In the genomic region with DNA sequence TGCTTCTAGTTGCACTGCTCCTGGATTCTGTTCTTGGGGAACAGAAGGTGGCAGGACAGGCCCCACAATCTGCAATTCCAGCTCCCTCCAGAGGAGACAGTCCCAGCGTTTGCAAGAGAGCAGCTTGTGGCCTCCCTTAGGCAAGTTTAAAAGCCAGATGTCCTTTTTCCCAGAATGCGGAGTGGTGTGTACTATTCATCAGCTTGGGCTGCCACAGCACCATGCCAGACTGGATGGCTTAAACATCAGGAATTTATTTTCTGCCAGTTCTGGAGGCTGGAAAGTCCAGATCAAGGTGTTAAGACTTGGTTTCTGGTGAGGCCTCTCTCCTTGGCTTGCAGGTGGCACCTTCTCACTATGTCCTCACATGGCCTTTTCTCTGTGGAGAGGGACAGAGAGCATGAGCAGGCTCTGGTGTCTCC, we compare ENCODE assay signal across 9 cellular contexts. TPM values are rescaled to one million over a fixed set of nuclear protein-coding genes. Genes with fewer than 3 reads are reported as not detected.
DNase-seq lines count a peak whose midpoint lies in the region; ATAC-seq, FAIRE-seq and TF ChIP-seq lines count a peak whose summit lies in the region.
"Had no signal": no experiment of that assay in that cellular context is flagged by ENCODE, and none has a peak within 500 bp of the region (broad histone marks: within the 10 kb centered on the region; RNA-seq: fewer than 3 reads in every experiment).

No MANE protein-coding gene starts in this region.

- no peak for DNase-seq in activated CD8-positive, alpha-beta memory T cell treated with anti-CD3 and anti-CD28 coated beads, Interleukin-2, amount 10 ng/mL, durations not matched to agents 7 days and 5 days
- DNase-seq in activated CD8-positive, alpha-beta memory T cell treated with anti-CD3 and anti-CD28 coated beads for 24 hours: no peak
- DNase-seq in NCI-H2171 (lab: John Stamatoyannopoulos, UW): peak; percentile 64
- DNase-seq in bronchial epithelial cell (ENCODE audit: low read depth): peak; percentile 53
- DNase-seq in retina: peak; percentile 47
- no peak for DNase-seq in NCI-H226
- DNase-seq in testis: no peak

- no peak for ATAC-seq in activated CD8-positive, alpha-beta memory T cell treated with anti-CD3 and anti-CD28 coated beads, Interleukin-2, amount 10 ng/mL, durations not matched to agents 7 days and 5 days
- ATAC-seq in GM18861 (IDR thresholded peaks at IDR 0.05; ENCODE audit: unreplicated experiment): no peak

- H3K4me1 Mint-ChIP-seq in activated CD8-positive, alpha-beta memory T cell treated with anti-CD3 and anti-CD28 coated beads, Interleukin-2, amount 10 ng/mL, durations not matched to agents 7 days and 5 days: peaks cover 75% of the 10 kb centered on the region

- no peak overlapping the region for H3K27ac ChIP-seq in testis

- FAIRE-seq in bronchial epithelial cell (lab: Jason Lieb, UNC): no peak

- no peak for TF ChIP-seq POLR2A in testis (IDR thresholded peaks at IDR 0.05)

- no peak overlapping the region for H3K4me3 ChIP-seq in bronchial epithelial cell (ENCODE audit: low read depth, low read length)
- H3K4me3 ChIP-seq in testis: no peak overlapping the region

- peaks cover 21% of the 10 kb centered on the region for H3K36me3 Mint-ChIP-seq in activated CD8-positive, alpha-beta memory T cell treated with anti-CD3 and anti-CD28 coated beads, Interleukin-2, amount 10 ng/mL, durations not matched to agents 7 days and 5 days

- H3K36me3 ChIP-seq in bronchial epithelial cell (ENCODE audit: control insufficient read depth, insufficient read depth, low read length) (no peaks in the 10 kb centered on the region), testis (ENCODE audit: low read depth, missing control alignments) (no peaks in the 10 kb centered on the region)

- no peaks in the 10 kb centered on the region for H3K27me3 Mint-ChIP-seq in activated CD8-positive, alpha-beta memory T cell treated with anti-CD3 and anti-CD28 coated beads, Interleukin-2, amount 10 ng/mL, durations not matched to agents 7 days and 5 days

- H3K9me3 ChIP-seq in testis: no peaks in the 10 kb centered on the region

- peaks cover 10% of the 10 kb centered on the region for H3K4me1 ChIP-seq in testis

- H3K9me3 Mint-ChIP-seq in activated CD8-positive, alpha-beta memory T cell treated with anti-CD3 and anti-CD28 coated beads, Interleukin-2, amount 10 ng/mL, durations not matched to agents 7 days and 5 days (ENCODE audit: low read depth): no peaks in the 10 kb centered on the region

- CTCF ChIA-PET in activated CD8-positive, alpha-beta memory T cell treated with anti-CD3 and anti-CD28 coated beads, Interleukin-2, amount 10 ng/mL, durations not matched to agents 7 days and 5 days (lab: Charles Lee): interaction anchor here (0.5 to 1.1 kb wide), 2 partner anchors 10 to 26 kb away, joined by 3 to 4 read pairs; no protein-coding TSS in a partner anchor

- peak; percentile 65 for TF ChIP-seq CTCF in bronchial epithelial cell (IDR thresholded peaks at IDR 0.05; ENCODE audit: insufficient read depth, low read length, severe bottlenecking)
- TF ChIP-seq CTCF in testis (IDR thresholded peaks at IDR 0.05): peak in 1 of 3 experiments; percentile 47

- peak overlapping the region; percentile 65 for H3K27ac Mint-ChIP-seq in activated CD8-positive, alpha-beta memory T cell treated with anti-CD3 and anti-CD28 coated beads, Interleukin-2, amount 10 ng/mL, durations not matched to agents 7 days and 5 days

- intact Hi-C loops in testis (cut with DNase I; ENCODE audit: low total_unique reads): no loop called here

- no peak overlapping the region for H3K4me3 Mint-ChIP-seq in activated CD8-positive, alpha-beta memory T cell treated with anti-CD3 and anti-CD28 coated beads, Interleukin-2, amount 10 ng/mL, durations not matched to agents 7 days and 5 days

- no peaks in the 10 kb centered on the region for H3K27me3 ChIP-seq in bronchial epithelial cell (ENCODE audit: control insufficient read depth, insufficient read depth, low read length)
- H3K27me3 ChIP-seq in testis: no peaks in the 10 kb centered on the region

- WGBS in testis, 2 donors: 61% methylated on average over 2 of the region's 2 CpGs; no CpG with 5 or more reads in 1 of the 2 donors

RNA-seq across cellular contexts. Expression of gene MIAT, which starts 11.7 kb away (rescaled TPM):
- total RNA-seq in activated CD8-positive, alpha-beta memory T cell treated with anti-CD3 and anti-CD28 coated beads, Interleukin-2, amount 10 ng/mL, durations not matched to agents 7 days and 5 days: 100 to 1,000 TPM in 1 of 2 experiments, 10 to 100 TPM in 1; 66.5 to 125 TPM
- 0.53 and 0.64 TPM in 2 replicates for total RNA-seq in bronchial epithelial cell
- total RNA-seq in testis: 1 to 10 TPM; 2.4 to 3.3 TPM
- polyA plus RNA-seq in testis (ENCODE audit: insufficient read depth, low read depth, low replicate concordance): 1.7 TPM

RNA-seq across cellular contexts. Expression of gene CRYBA4, which starts 47.3 kb away (rescaled TPM):
- total RNA-seq in activated CD8-positive, alpha-beta memory T cell treated with anti-CD3 and anti-CD28 coated beads, Interleukin-2, amount 10 ng/mL, durations not matched to agents 7 days and 5 days: under 1 TPM in 1 of 2 experiments, not detected in 1; 0.38 TPM
- total RNA-seq in bronchial epithelial cell (not detected in 2 replicates), testis (1 to 10 TPM in 1 of 2 donors, under 1 TPM in 1; 0.93 to 2.3 TPM)
- 2.6 TPM for polyA plus RNA-seq in testis (ENCODE audit: insufficient read depth, low read depth, low replicate concordance)
- polyA plus RNA-seq: adipose tissue had no signal

RNA-seq across cellular contexts. Expression of gene CRYBB1, which starts 51.2 kb away (rescaled TPM):
- total RNA-seq in activated CD8-positive, alpha-beta memory T cell treated with anti-CD3 and anti-CD28 coated beads, Interleukin-2, amount 10 ng/mL, durations not matched to agents 7 days and 5 days: under 1 TPM in 1 of 2 experiments, not detected in 1; 0.38 TPM
- total RNA-seq in bronchial epithelial cell (not detected in 2 replicates), testis (not detected)
- 0.80 TPM for polyA plus RNA-seq in testis (ENCODE audit: insufficient read depth, low read depth, low replicate concordance)

Comparison
In these comparisons a context has a peak if more than half of its experiments do, and no peak if none do; other contexts are left out.
1. DNase-seq: peak in NCI-H2171 (single experiment), bronchial epithelial cell (single experiment) and retina (single experiment); none in activated CD8-positive, alpha-beta memory T cell treated with anti-CD3 and anti-CD28 coated beads, Interleukin-2, amount 10 ng/mL, durations not matched to agents 7 days and 5 days (single experiment), activated CD8-positive, alpha-beta memory T cell treated with anti-CD3 and anti-CD28 coated beads for 24 hours (single experiment), NCI-H226 (single experiment) and testis (single experiment).
2. RNA of gene MIAT, which starts 11.7 kb away (total RNA-seq): 66.5 to 125 TPM in activated CD8-positive, alpha-beta memory T cell treated with anti-CD3 and anti-CD28 coated beads, Interleukin-2, amount 10 ng/mL, durations not matched to agents 7 days and 5 days; 2.4 to 3.3 TPM in testis and 0.53 to 0.64 TPM in bronchial epithelial cell; every median in the first group is over 10 times any median in the second.